Comparison of ENCODE assay signal across 23 cellular contexts in the genomic region with DNA sequence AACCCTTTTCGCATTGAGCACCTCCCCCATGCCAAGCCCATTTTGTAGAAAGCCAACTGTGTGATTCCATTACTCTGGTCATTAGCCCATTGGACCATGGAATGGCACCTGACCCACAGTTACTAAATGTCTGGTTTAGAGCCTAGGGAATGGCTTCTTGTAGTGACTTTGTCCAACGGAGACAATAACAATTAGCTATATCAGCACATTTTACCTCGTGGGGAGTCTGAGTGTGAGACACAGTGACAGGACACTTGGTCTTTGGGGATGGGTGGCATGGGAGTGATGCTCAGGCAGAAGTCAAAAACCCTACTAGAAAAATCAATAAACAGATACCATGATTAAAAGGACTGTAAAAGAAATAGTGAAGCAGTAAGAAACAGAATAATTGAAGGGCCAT. TPM values are rescaled to one million over a fixed set of nuclear protein-coding genes. Genes with fewer than 3 reads are reported as not detected.
DNase-seq lines count a peak whose midpoint lies in the region; ATAC-seq, FAIRE-seq and TF ChIP-seq lines count a peak whose summit lies in the region.
"Had no signal": no experiment of that assay in that cellular context is flagged by ENCODE, and none has a peak within 500 bp of the region (broad histone marks: within the 10 kb centered on the region; RNA-seq: fewer than 3 reads in every experiment).

No MANE protein-coding gene starts in this region.

- H3K79me2 ChIP-seq in HepG2 (ENCODE audit: insufficient read depth, low read length) (no peaks in the 10 kb centered on the region), H1 (ENCODE audit: control insufficient read depth in 1 of 2, insufficient read depth in 2 of 2, low read length in 2 of 2) (no peaks in the 10 kb centered on the region)

- H2BK12ac ChIP-seq in H1 (ENCODE audit: low read depth, low read length): no peak overlapping the region

- no peaks in the 10 kb centered on the region; the same call in 1 of the 2 replicates for H3K79me1 ChIP-seq in H1 (ENCODE audit: low read depth, low read length)

- H3K56ac ChIP-seq in H1 (replicated peaks; ENCODE audit: insufficient read length, low read depth, low read length): no peak overlapping the region

- H2BK15ac ChIP-seq in H1 (ENCODE audit: low read length): no peak overlapping the region

- BruUV-seq in HepG2 (replicated peaks; lab: Mats Ljungman, UMichigan): no TSS peak

- no peak overlapping the region for H3K14ac ChIP-seq in H1 (ENCODE audit: insufficient read length)

- FAIRE-seq in HepG2 (lab: Jason Lieb, UNC): no peak
- no peak for FAIRE-seq in H1 (lab: Jason Lieb, UNC)
- FAIRE-seq: A204.1, GM12891, GM18507 had no signal

- H2BK20ac ChIP-seq in H1 (ENCODE audit: low read length): no peak overlapping the region

- POLR2A ChIA-PET in HepG2 (lab: Yijun Ruan, JAX): interaction anchor here (1.0 kb wide), 1 partner anchor 13 kb away, joined by 3 read pairs; no protein-coding TSS in a partner anchor
- POLR2A ChIA-PET in H1 (lab: Charles Lee; ENCODE audit: partially characterized antibody): interaction anchor here (1.1 to 2.1 kb wide), 4 partner anchors 11 to 20 kb away, joined by 3 to 9 read pairs (median 3); partner anchors contain the start of gene SRSF5

- in situ Hi-C loops in HepG2 (cut with HindIII; ENCODE audit: extremely low pct_ligation_motif_present, low pct_unique_long_range_greater_than_20kb): no loop called here

- intact Hi-C loops in HepG2 (cut with micrococcal nuclease; ENCODE audit: unreplicated experiment): no loop called here
- intact Hi-C loops in right lobe of liver (cut with DNase I): no loop called here

- H3K36me3 ChIP-seq in HepG2 (replicated peaks in 1 of 2; ENCODE audit: control insufficient read depth in 1 of 2, insufficient read depth in 2 of 2, low read length in 2 of 2) (no peaks in the 10 kb centered on the region; a peak in 1 of 5 replicates), right lobe of liver (peaks cover 0 to 25% (median 9%) of the 10 kb centered on the region in 4 donors), H1 (ENCODE audit: control insufficient read depth in 2 of 4, insufficient read depth in 4 of 4, low read length in 3 of 4) (no peaks in the 10 kb centered on the region; a peak in 1 of 8 replicates), suprapubic skin (no peaks in the 10 kb centered on the region)

- H2AK5ac ChIP-seq in H1 (ENCODE audit: low read depth, low read length): no peak overlapping the region

- 87% methylated on average over 2 of the region's 3 CpGs for WGBS in HepG2 (ENCODE audit: low lambda C conversion rate)
- WGBS in right lobe of liver (ENCODE audit: insufficient coverage, low coverage, low lambda C conversion rate, missing lambda C conversion rate): 83% methylated on average over 2 of the region's 3 CpGs
- 83% methylated on average over 3 of the region's 3 CpGs; no CpG with 5 or more reads in 1 of the 2 experiments for WGBS in H1 (ENCODE audit: extremely low coverage in 1 of 2, insufficient coverage in 1 of 2, insufficient read length in 1 of 2, insufficient replicate concordance in 2 of 2, low coverage in 1 of 2, low lambda C conversion rate in 2 of 2, missing lambda C conversion rate in 1 of 2), 2 experiments
- WGBS in suprapubic skin: 93% methylated on average over 3 of the region's 3 CpGs

- TF ChIP-seq EP300 in HepG2 (IDR thresholded peaks at IDR 0.05; ENCODE audit: low read depth in 2 of 2, low read length in 2 of 2) (no peak), HepG2 (CRISPR knock-in tag; IDR thresholded peaks at IDR 0.05; ENCODE audit: borderline replicate concordance) (no peak), H1 (IDR thresholded peaks at IDR 0.05; ENCODE audit: borderline replicate concordance in 1 of 2, low read depth in 2 of 2, low read length in 2 of 2) (no peak), suprapubic skin (IDR thresholded peaks at IDR 0.05) (no peak)

- TF ChIP-seq RAD21 in HepG2 (CRISPR knock-in tag; IDR thresholded peaks at IDR 0.05) (no peak), H1 (IDR thresholded peaks at IDR 0.05 in 1 of 2, conservative IDR thresholded peaks at IDR 0.05 in 1 of 2; ENCODE audit: low read depth in 2 of 2, low read length in 2 of 2) (no peak)

- DNase-seq in HepG2 (ENCODE audit: low spot score) (no peak), right lobe of liver (no peak), H1 (ENCODE audit: low read depth in 1 of 2, low spot score in 2 of 2) (peak in 1 of 2 experiments; percentile 14), retina (peak; percentile 20), suprapubic skin (ENCODE audit: low spot score in 2 of 2) (no peak)
- DNase-seq: C1 segment of cervical spinal cord; Calu3; CD4-positive, alpha-beta memory T cell; COR-L47; DMS53; DMS79 treated with DMSO at 0.1 percent for 48 hours; GF-D8; GOT3; H7; HCEC 1CT had no signal

- no peak overlapping the region for H2BK120ac ChIP-seq in H1 (replicated peaks; ENCODE audit: low read depth, low read length)

- no peaks in the 10 kb centered on the region for H3K9me3 ChIP-seq in HepG2 (ENCODE audit: low read length)
- H3K9me3 ChIP-seq in right lobe of liver: no peaks in the 10 kb centered on the region
- H3K9me3 ChIP-seq in H1 (ENCODE audit: insufficient read depth in 2 of 2, low read depth in 1 of 2, low read length in 1 of 2): no peaks in the 10 kb centered on the region
- no peaks in the 10 kb centered on the region for H3K9me3 ChIP-seq in suprapubic skin

- no peak overlapping the region for H2BK5ac ChIP-seq in H1 (ENCODE audit: low read depth, low read length)

- H3K23me2 ChIP-seq in H1 (ENCODE audit: low read depth, low read length): no peaks in the 10 kb centered on the region; the same call in 1 of the 2 replicates

- H4K20me1 ChIP-seq in HepG2 (ENCODE audit: insufficient read depth, low read length) (no peaks in the 10 kb centered on the region), H1 (replicated peaks in 1 of 2; ENCODE audit: control insufficient read depth in 1 of 2, insufficient read depth in 2 of 2, low read length in 2 of 2) (peaks cover 0 to 1% of the 10 kb centered on the region in 2 experiments)

- no peak overlapping the region for H3K23ac ChIP-seq in H1 (ENCODE audit: insufficient read length)

- no peak overlapping the region for H4K5ac ChIP-seq in H1 (ENCODE audit: insufficient read length, low read depth, low read length)

- H2AFZ ChIP-seq in HepG2 (ENCODE audit: low read length): no peak overlapping the region
- H2AFZ ChIP-seq in H1 (ENCODE audit: low read length): no peak overlapping the region

- CTCF ChIA-PET in HepG2 (lab: Yijun Ruan, JAX; ENCODE audit: low intra/inter-chr PET ratio, low total read pairs) (no interaction called here), H1 (lab: Charles Lee; ENCODE audit: partially characterized antibody) (interaction anchor here (0.8 to 1.3 kb wide), 2 partner anchors 15 to 241 kb away, joined by 4 read pairs; no protein-coding TSS in a partner anchor)

- H3K27ac ChIP-seq in HepG2 (ENCODE audit: extremely low read length, insufficient read depth, low read length) (no peak overlapping the region), right lobe of liver (no peak overlapping the region), H1 (ENCODE audit: low read depth, low read length) (no peak overlapping the region), suprapubic skin (no peak overlapping the region)
- H3K27ac ChIP-seq: 22Rv1 had no signal

- H3K9ac ChIP-seq in HepG2 (ENCODE audit: insufficient read depth, low read depth, low read length): no peak overlapping the region
- H3K9ac ChIP-seq in H1 (replicated peaks in 1 of 4; ENCODE audit: extremely low read depth in 1 of 4, low read depth in 3 of 4, low read length in 3 of 4): no peak overlapping the region; a peak in 1 of 7 replicates

- H3K4me3 ChIP-seq in HepG2 (replicated peaks in 1 of 3; ENCODE audit: insufficient read depth in 1 of 3, low read depth in 2 of 3, low read length in 3 of 3): no peak overlapping the region
- H3K4me3 ChIP-seq in right lobe of liver: no peak overlapping the region
- no peak overlapping the region for H3K4me3 ChIP-seq in H1 (ENCODE audit: extremely low read depth in 1 of 4, insufficient read depth in 2 of 4, low read depth in 3 of 4, low read length in 4 of 4)
- no peak overlapping the region for H3K4me3 ChIP-seq in suprapubic skin

- no peak overlapping the region for H4K8ac ChIP-seq in H1 (ENCODE audit: extremely low read depth, insufficient read depth, low read length)

- H3K27me3 ChIP-seq in HepG2 (ENCODE audit: control insufficient read depth in 1 of 2, insufficient read depth in 2 of 2, low read length in 2 of 2) (no peaks in the 10 kb centered on the region), right lobe of liver (no peaks in the 10 kb centered on the region), H1 (replicated peaks in 1 of 4; ENCODE audit: control insufficient read depth in 3 of 4, extremely low read depth in 1 of 4, insufficient read depth in 3 of 4, low read length in 3 of 4) (no peaks in the 10 kb centered on the region), suprapubic skin (no peaks in the 10 kb centered on the region)

- no peak overlapping the region for H4K91ac ChIP-seq in H1 (replicated peaks; ENCODE audit: insufficient read length, low read length)

- H3K4ac ChIP-seq in H1 (replicated peaks; ENCODE audit: insufficient read length, low read depth, low read length): no peak overlapping the region

- TF ChIP-seq POLR2A in HepG2 (IDR thresholded peaks at IDR 0.05; ENCODE audit: insufficient read depth in 1 of 2, low read depth in 2 of 2, low read length in 2 of 2) (no peak), right lobe of liver (IDR thresholded peaks at IDR 0.05) (no peak), H1 (IDR thresholded peaks at IDR 0.05; ENCODE audit: control extremely low read depth in 1 of 2, low read depth in 2 of 2, low read length in 2 of 2) (no peak), suprapubic skin (IDR thresholded peaks at IDR 0.05) (no peak)

- no peak for TF ChIP-seq CTCF in HepG2 (CRISPR knock-in tag; IDR thresholded peaks at IDR 0.05)
- TF ChIP-seq CTCF in right lobe of liver (IDR thresholded peaks at IDR 0.05): no peak
- TF ChIP-seq CTCF in H1 (IDR thresholded peaks at IDR 0.05; ENCODE audit: control extremely low read depth in 1 of 3, insufficient read depth in 1 of 3, low read depth in 1 of 3, low read length in 3 of 3): no peak
- TF ChIP-seq CTCF in suprapubic skin (IDR thresholded peaks at IDR 0.05): no peak

- no peak overlapping the region for H3K18ac ChIP-seq in H1 (ENCODE audit: extremely low read depth, low read length)

- H3K4me2 ChIP-seq in HepG2 (ENCODE audit: low read depth, low read length) (no peak overlapping the region), H1 (ENCODE audit: insufficient read depth in 1 of 2, low read depth in 2 of 2, low read length in 2 of 2) (no peak overlapping the region)

- ATAC-seq in HepG2: no peak
- no peak for ATAC-seq in right lobe of liver
- no peak for ATAC-seq in GM19452 (IDR thresholded peaks at IDR 0.05; ENCODE audit: unreplicated experiment)

- H3K4me1 ChIP-seq in HepG2 (ENCODE audit: insufficient read depth, low read length) (peaks cover 20% of the 10 kb centered on the region), right lobe of liver (peaks cover 0 to 39% (median 8%) of the 10 kb centered on the region in 4 donors), H1 (replicated peaks in 1 of 4; ENCODE audit: control insufficient read depth in 3 of 4, insufficient read depth in 4 of 4, low read length in 3 of 4) (no peaks in the 10 kb centered on the region), suprapubic skin (no peaks in the 10 kb centered on the region)

RNA-seq across cellular contexts. Expression of gene SLC10A1, which starts 10.4 kb away (rescaled TPM):
- not detected in 2 replicates for total RNA-seq in HepG2 (2016; rRNA removed; fragmentation: Illumina TruSeq; extraction: Trizol)
- total RNA-seq in HepG2 (2016; cell fraction: cytosol; rRNA removed; fragmentation: Illumina TruSeq; extraction: Trizol; ENCODE audit: low read depth): not detected in 2 replicates
- not detected in 2 replicates for total RNA-seq in HepG2 (2016; cell fraction: insoluble cytoplasmic fraction; rRNA removed; fragmentation: Illumina TruSeq; extraction: Trizol)
- total RNA-seq in HepG2 (2016; cell fraction: membrane; rRNA removed; fragmentation: Illumina TruSeq; extraction: Trizol): not detected in 2 replicates
- total RNA-seq in HepG2 (2016; cell fraction: nucleus; rRNA removed; fragmentation: Illumina TruSeq; extraction: Trizol): not detected in 2 replicates
- 0.17 and 0.18 TPM in 2 replicates for polyA plus RNA-seq in HepG2 (2011; rRNA removed)
- polyA plus RNA-seq in HepG2 (2011; cell fraction: cytosol; rRNA removed): 0.09 and 0.22 TPM in 2 replicates
- 0.16 TPM in 1 of 2 replicates, not detected in the other for polyA plus RNA-seq in HepG2 (2011; cell fraction: nucleus; rRNA removed)
- 0.12 and 0.30 TPM in 2 replicates for polyA plus RNA-seq in HepG2 (2012)
- not detected in 2 replicates for polyA plus RNA-seq in HepG2 (2016; cell fraction: cytosol; fragmentation: Illumina TruSeq; extraction: Trizol; ENCODE audit: low read depth)
- not detected in 2 replicates for polyA plus RNA-seq in HepG2 (2016; cell fraction: insoluble cytoplasmic fraction; fragmentation: Illumina TruSeq; extraction: Trizol; ENCODE audit: low read depth)
- not detected in 2 replicates for polyA plus RNA-seq in HepG2 (2016; cell fraction: membrane; fragmentation: Illumina TruSeq; extraction: Trizol; ENCODE audit: low read depth)
- polyA plus RNA-seq in HepG2 (2016; cell fraction: nucleus; fragmentation: Illumina TruSeq; extraction: Trizol; ENCODE audit: insufficient read depth, low read depth): not detected in 2 replicates
- polyA minus RNA-seq in HepG2 (2011; rRNA and poly(A)+ RNA removed; ENCODE audit: low replicate concordance): not detected in 2 replicates
- not detected in 2 replicates for polyA minus RNA-seq in HepG2 (2011; cell fraction: cytosol; rRNA and poly(A)+ RNA removed)
- polyA minus RNA-seq in HepG2 (2011; cell fraction: nucleus; rRNA and poly(A)+ RNA removed): not detected in 2 replicates
- 100 to 1,000 TPM in 3 of 6 experiments, 10 to 100 TPM in 3; 61.5 to 260 (median 105) TPM for total RNA-seq in right lobe of liver
- total RNA-seq in H1 (2021; fragmentation: NEBNext Ultra II Directional; extraction: Animal tissue kit (Norgen Biotek cat#: 25700)): not detected in 2 replicates
- not detected in 2 replicates for polyA plus RNA-seq in H1 (2011; rRNA removed)
- not detected for polyA plus RNA-seq in H1 (2011; cell fraction: cytosol; rRNA removed)
- not detected for polyA plus RNA-seq in H1 (2011; cell fraction: nucleus; rRNA removed)
- polyA plus RNA-seq in H1 (2012, experiment 1 of 2): not detected in 4 replicates
- polyA plus RNA-seq in H1 (2012, experiment 2 of 2): not detected
- polyA plus RNA-seq in H1 (2013, experiment 1 of 2): 0.06 TPM
- not detected for polyA plus RNA-seq in H1 (2013, experiment 2 of 2)
- polyA minus RNA-seq in H1 (2011; rRNA and poly(A)+ RNA removed): not detected in 2 replicates
- not detected for polyA minus RNA-seq in H1 (2011; cell fraction: cytosol; rRNA and poly(A)+ RNA removed)
- not detected for polyA minus RNA-seq in H1 (2011; cell fraction: nucleus; rRNA and poly(A)+ RNA removed)
- total RNA-seq in suprapubic skin: not detected
- total RNA-seq: Calu3; CD4-positive, alpha-beta memory T cell; Daoy; G401; H7 had no signal
- polyA plus RNA-seq: BJ; CD4-positive, alpha-beta memory T cell had no signal

RNA-seq across cellular contexts. Expression of gene SRSF5, which starts 19.7 kb away (rescaled TPM):
- total RNA-seq in HepG2 (2016; rRNA removed; fragmentation: Illumina TruSeq; extraction: Trizol): 277 and 333 TPM in 2 replicates
- total RNA-seq in HepG2 (2016; cell fraction: cytosol; rRNA removed; fragmentation: Illumina TruSeq; extraction: Trizol; ENCODE audit: low read depth): 66.7 and 68.4 TPM in 2 replicates
- 277 and 309 TPM in 2 replicates for total RNA-seq in HepG2 (2016; cell fraction: insoluble cytoplasmic fraction; rRNA removed; fragmentation: Illumina TruSeq; extraction: Trizol)
- total RNA-seq in HepG2 (2016; cell fraction: membrane; rRNA removed; fragmentation: Illumina TruSeq; extraction: Trizol): 68.2 and 70.5 TPM in 2 replicates
- total RNA-seq in HepG2 (2016; cell fraction: nucleus; rRNA removed; fragmentation: Illumina TruSeq; extraction: Trizol): 278 and 311 TPM in 2 replicates
- 189 and 218 TPM in 2 replicates for polyA plus RNA-seq in HepG2 (2011; rRNA removed)
- 169 and 242 TPM in 2 replicates for polyA plus RNA-seq in HepG2 (2011; cell fraction: cytosol; rRNA removed)
- 586 and 686 TPM in 2 replicates for polyA plus RNA-seq in HepG2 (2011; cell fraction: nucleus; rRNA removed)
- polyA plus RNA-seq in HepG2 (2012): 376 and 529 TPM in 2 replicates
- polyA plus RNA-seq in HepG2 (2016; cell fraction: cytosol; fragmentation: Illumina TruSeq; extraction: Trizol; ENCODE audit: low read depth): 22.7 and 25.6 TPM in 2 replicates
- polyA plus RNA-seq in HepG2 (2016; cell fraction: insoluble cytoplasmic fraction; fragmentation: Illumina TruSeq; extraction: Trizol; ENCODE audit: low read depth): 415 and 444 TPM in 2 replicates
- 45.5 and 47.3 TPM in 2 replicates for polyA plus RNA-seq in HepG2 (2016; cell fraction: membrane; fragmentation: Illumina TruSeq; extraction: Trizol; ENCODE audit: low read depth)
- polyA plus RNA-seq in HepG2 (2016; cell fraction: nucleus; fragmentation: Illumina TruSeq; extraction: Trizol; ENCODE audit: insufficient read depth, low read depth): 410 and 415 TPM in 2 replicates
- 99.8 and 128 TPM in 2 replicates for polyA minus RNA-seq in HepG2 (2011; rRNA and poly(A)+ RNA removed; ENCODE audit: low replicate concordance)
- polyA minus RNA-seq in HepG2 (2011; cell fraction: cytosol; rRNA and poly(A)+ RNA removed): 61.5 and 65.7 TPM in 2 replicates
- 704 and 755 TPM in 2 replicates for polyA minus RNA-seq in HepG2 (2011; cell fraction: nucleus; rRNA and poly(A)+ RNA removed)
- total RNA-seq in right lobe of liver: 100 to 1,000 TPM in 4 of 6 experiments, 10 to 100 TPM in 2; 82.3 to 204 (median 126) TPM
- total RNA-seq in H1 (2021; fragmentation: NEBNext Ultra II Directional; extraction: Animal tissue kit (Norgen Biotek cat#: 25700)): 226 and 238 TPM in 2 replicates
- polyA plus RNA-seq in H1 (2011; rRNA removed): 101 and 114 TPM in 2 replicates
- polyA plus RNA-seq in H1 (2011; cell fraction: cytosol; rRNA removed): 369 TPM
- 200 TPM for polyA plus RNA-seq in H1 (2011; cell fraction: nucleus; rRNA removed)
- 380 to 494 TPM (median 401 TPM) in 4 replicates for polyA plus RNA-seq in H1 (2012, experiment 1 of 2)
- polyA plus RNA-seq in H1 (2012, experiment 2 of 2): 62.0 TPM
- polyA plus RNA-seq in H1 (2013, experiment 1 of 2): 219 TPM
- 196 TPM for polyA plus RNA-seq in H1 (2013, experiment 2 of 2)
- polyA minus RNA-seq in H1 (2011; rRNA and poly(A)+ RNA removed): 82.9 and 96.4 TPM in 2 replicates
- polyA minus RNA-seq in H1 (2011; cell fraction: cytosol; rRNA and poly(A)+ RNA removed): 118 TPM
- polyA minus RNA-seq in H1 (2011; cell fraction: nucleus; rRNA and poly(A)+ RNA removed): 225 TPM
- 1,000 to 10,000 TPM in 1 of 4 donors, 100 to 1,000 TPM in 3; 342 to 1,053 (median 453) TPM for total RNA-seq in suprapubic skin

Comparison
In these comparisons a context has a peak if more than half of its experiments do, and no peak if none do; other contexts are left out.
1. RNA of gene SLC10A1, which starts 10.4 kb away (total RNA-seq): 61.5 to 260 TPM in right lobe of liver; not detected in HepG2, not detected in H1 and not detected in suprapubic skin; every median in the first group is over 10 times any median in the second.
2. Of the 41 proteins assayed by ChIP-seq in both HepG2 and H1: peak only in HepG2: none; only in H1: none; in both: MAFK; in neither: 40.